Comparison of ENCODE assay signal across 20 cellular contexts in the genomic region with DNA sequence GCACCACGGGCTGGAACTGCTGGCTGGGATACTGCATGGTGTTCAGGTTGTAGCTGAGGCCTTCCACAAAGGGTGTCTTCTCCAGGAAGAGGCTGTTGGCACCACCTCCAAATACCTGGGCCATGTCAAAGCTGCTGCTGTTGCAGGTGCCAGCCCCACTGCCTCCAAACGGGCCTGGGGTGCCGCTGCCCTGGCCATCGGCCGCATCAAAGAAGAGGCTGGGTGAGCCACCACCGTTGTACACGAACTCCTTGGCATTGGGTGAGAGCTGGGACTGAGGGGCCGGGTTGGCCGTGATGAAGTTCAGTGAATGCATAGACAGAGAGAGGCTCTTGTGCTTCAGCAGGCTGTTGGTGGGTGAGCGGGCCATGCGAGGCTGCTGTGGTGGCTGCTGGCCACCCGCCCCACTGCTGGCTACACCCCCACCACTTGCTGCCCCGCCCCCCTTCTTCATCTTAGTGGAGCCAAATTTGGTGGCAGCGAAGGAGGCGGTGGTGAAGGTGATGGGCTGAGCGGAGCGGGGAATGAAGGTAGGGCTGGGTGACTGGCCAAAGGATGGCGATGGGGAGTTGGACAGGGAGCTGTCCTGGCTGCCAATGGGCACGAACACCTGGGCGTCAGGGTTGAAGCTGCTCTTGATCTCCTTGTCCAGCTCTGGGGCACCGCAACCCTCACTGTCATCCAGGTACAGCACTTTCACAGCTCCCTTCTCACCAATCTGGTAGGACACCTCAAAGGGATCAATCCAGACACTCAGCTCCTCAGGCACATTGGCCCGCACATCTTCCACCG. TPM values are rescaled to one million over a fixed set of nuclear protein-coding genes. Genes with fewer than 3 reads are reported as not detected.
DNase-seq lines count a peak whose midpoint lies in the region; ATAC-seq, FAIRE-seq and TF ChIP-seq lines count a peak whose summit lies in the region.
"Had no signal": no experiment of that assay in that cellular context is flagged by ENCODE, and none has a peak within 500 bp of the region (broad histone marks: within the 10 kb centered on the region; RNA-seq: fewer than 3 reads in every experiment).

No MANE protein-coding gene starts in this region.

- H3K4me3 ChIP-seq in CD4-positive, alpha-beta memory T cell (ENCODE audit: low read length in 2 of 2) = no peak overlapping the region
- no peak overlapping the region for H3K4me3 ChIP-seq in HCT116 (replicated peaks in 1 of 2; ENCODE audit: low read depth in 1 of 2, low read length in 2 of 2)
- H3K4me3 ChIP-seq: right lobe of liver, upper lobe of left lung had no signal

- no peaks in the 10 kb centered on the region for H3K27me3 Mint-ChIP-seq in CD4-positive, alpha-beta memory T cell
- no peaks in the 10 kb centered on the region for H3K27me3 Mint-ChIP-seq in neural crest cell (ENCODE audit: low read depth)
- H3K27me3 Mint-ChIP-seq: activated naive CD8-positive, alpha-beta T cell treated with anti-CD3 and anti-CD28 coated beads, Interleukin-2, amount 10 ng/mL, durations not matched to agents 7 days and 5 days had no signal

- no peak for FAIRE-seq in H54 (lab: Jason Lieb, UNC)
- FAIRE-seq: GM18507 had no signal

- peaks cover 31% of the 10 kb centered on the region for H3K36me3 ChIP-seq in CD4-positive, alpha-beta memory T cell (ENCODE audit: insufficient read depth, low read length)
- H3K36me3 ChIP-seq in HCT116 (ENCODE audit: control insufficient read depth in 1 of 2, insufficient read depth in 2 of 2, low read length in 2 of 2) = peaks cover 26 to 27% of the 10 kb centered on the region in 2 experiments; a peak in 3 of 4 replicates

- H3K36me3 Mint-ChIP-seq in CD4-positive, alpha-beta memory T cell = peaks cover 12 to 47% of the 10 kb centered on the region in 2 donors
- H3K36me3 Mint-ChIP-seq in neural crest cell (ENCODE audit: low read depth) = peaks cover 17% of the 10 kb centered on the region

- TF ChIP-seq POLR2A in HCT116 (IDR thresholded peaks at IDR 0.05; ENCODE audit: borderline replicate concordance, extremely low read depth, insufficient read depth, insufficient read length) = no peak
- no peak for TF ChIP-seq POLR2A in H54 (IDR thresholded peaks at IDR 0.05; ENCODE audit: low read depth, low read length)

- H3K4me1 ChIP-seq in CD4-positive, alpha-beta memory T cell (ENCODE audit: insufficient read depth, low read length) = peaks cover 7% of the 10 kb centered on the region
- no peaks in the 10 kb centered on the region for H3K4me1 ChIP-seq in HCT116 (ENCODE audit: control insufficient read depth in 1 of 2, insufficient read depth in 2 of 2, low read length in 2 of 2)

- H3K27me3 ChIP-seq in CD4-positive, alpha-beta memory T cell (ENCODE audit: insufficient read depth, low read length) = no peaks in the 10 kb centered on the region
- no peaks in the 10 kb centered on the region for H3K27me3 ChIP-seq in HCT116 (ENCODE audit: insufficient read depth, low read length)
- H3K27me3 ChIP-seq: right lobe of liver, upper lobe of left lung had no signal

- H3K4me3 Mint-ChIP-seq in CD4-positive, alpha-beta memory T cell = no peak overlapping the region
- no peak overlapping the region for H3K4me3 Mint-ChIP-seq in neural crest cell
- H3K4me3 Mint-ChIP-seq: activated naive CD8-positive, alpha-beta T cell treated with anti-CD3 and anti-CD28 coated beads, Interleukin-2, amount 10 ng/mL, durations not matched to agents 7 days and 5 days; activated T-cell treated with anti-CD3 and anti-CD28 coated beads, Interleukin-2, amount 50 U/mL, for 72 hours had no signal

- intact Hi-C loops in CD4-positive, alpha-beta memory T cell (cut with micrococcal nuclease) = no loop called here
- intact Hi-C loops in HCT116 (cut with micrococcal nuclease) = no loop called here

- TF ChIP-seq CTCF in HCT116 (IDR thresholded peaks at IDR 0.05 in 2 of 3, conservative IDR thresholded peaks at IDR 0.05 in 1 of 3; ENCODE audit: borderline replicate concordance in 1 of 3, insufficient read depth in 1 of 3, low read depth in 2 of 3, low read length in 2 of 3) (no peak), neural crest cell (conservative IDR thresholded peaks at IDR 0.05) (no peak)

- no peak overlapping the region for H3K27ac ChIP-seq in CD4-positive, alpha-beta memory T cell (ENCODE audit: low read depth, low read length)
- H3K27ac ChIP-seq in HCT116 (ENCODE audit: low read depth, low read length) (0 out of 2 replicates have a peak overlapping the region, but pooled peaks have one; percentile 7), cingulate gyrus (ENCODE audit: low read depth, low read length) (peak overlapping the region; percentile 47)
- H3K27ac ChIP-seq: right lobe of liver had no signal

- peaks cover 4% of the 10 kb centered on the region; the same call in 1 of the 2 replicates for H4K20me1 ChIP-seq in HCT116 (ENCODE audit: insufficient read depth)

- H3K9me2 ChIP-seq in HCT116 (ENCODE audit: insufficient read depth) = no peaks in the 10 kb centered on the region

- peak overlapping the region in 5 of 7 donors; percentile 11 to 82 (median 46) for H3K27ac Mint-ChIP-seq in CD4-positive, alpha-beta memory T cell
- peak overlapping the region; percentile 67 for H3K27ac Mint-ChIP-seq in neural crest cell (ENCODE audit: unreplicated experiment)
- H3K27ac Mint-ChIP-seq: activated naive CD8-positive, alpha-beta T cell treated with anti-CD3 and anti-CD28 coated beads, Interleukin-2, amount 10 ng/mL, durations not matched to agents 7 days and 5 days; activated T-cell treated with anti-CD3 and anti-CD28 coated beads, Interleukin-2, amount 50 U/mL, for 72 hours had no signal

- no peaks in the 10 kb centered on the region for H3K9me3 ChIP-seq in CD4-positive, alpha-beta memory T cell (ENCODE audit: control insufficient read depth in 1 of 2, low read length in 2 of 2)
- H3K9me3 ChIP-seq in HCT116 (ENCODE audit: control insufficient read depth in 1 of 2, insufficient read depth in 1 of 2, low read depth in 1 of 2, low read length in 2 of 2) = no peaks in the 10 kb centered on the region
- H3K9me3 ChIP-seq: right lobe of liver, upper lobe of left lung had no signal

- POLR2A ChIA-PET in CD4-positive, alpha-beta memory T cell (lab: Charles Lee; ENCODE audit: partially characterized antibody) = interaction anchor here (0.9 to 3.6 kb wide), 4 partner anchors 8 to 32 kb away, joined by 3 to 33 read pairs (median 8); a partner anchor contains a TSS
- POLR2A ChIA-PET in HCT116 (lab: Charles Lee) = interaction anchor here (1.5 kb wide), 1 partner anchor 10 kb away, joined by 8 read pairs; a partner anchor contains a TSS

- H3K9ac ChIP-seq in HCT116 (ENCODE audit: low read length) = no peak overlapping the region

- no peak overlapping the region for H2AFZ ChIP-seq in HCT116 (ENCODE audit: low read depth, low read length, poor library complexity, severe bottlenecking)

- H3K9me3 Mint-ChIP-seq in CD4-positive, alpha-beta memory T cell = peaks cover 0 to 2% (median 0%) of the 10 kb centered on the region in 8 donors
- H3K9me3 Mint-ChIP-seq in neural crest cell = no peaks in the 10 kb centered on the region
- H3K9me3 Mint-ChIP-seq: activated naive CD8-positive, alpha-beta T cell treated with anti-CD3 and anti-CD28 coated beads, Interleukin-2, amount 10 ng/mL, durations not matched to agents 7 days and 5 days; activated T-cell treated with anti-CD3 and anti-CD28 coated beads, Interleukin-2, amount 50 U/mL, for 72 hours had no signal

- RAD21 ChIA-PET in HCT116 (lab: Charles Lee; ENCODE audit: low non-redundant PET in 1 of 2, low total read pairs in 2 of 2, uncharacterized antibody in 2 of 2, unreplicated experiment in 2 of 2) = no interaction called here

- CTCF ChIA-PET in CD4-positive, alpha-beta memory T cell (lab: Charles Lee; ENCODE audit: partially characterized antibody) = no interaction called here
- CTCF ChIA-PET in HCT116 (lab: Charles Lee) = no interaction called here

- no peak for DNase-seq in CD4-positive, alpha-beta memory T cell
- no peak for DNase-seq in HCT116 (ENCODE audit: low read depth, low spot score)
- no peak for DNase-seq in neural crest cell (ENCODE audit: low read depth, low spot score)
- no peak for DNase-seq in KBM-7
- no peak for DNase-seq in Kasumi-1 (lab: John Stamatoyannopoulos, UW)
- DNase-seq in H54 (ENCODE audit: insufficient read length, low spot score) = no peak
- no peak for DNase-seq in 8988T
- DNase-seq: activated CD4-positive, alpha-beta T cell treated with anti-CD3 and anti-CD28 coated beads, Interleukin-2, amount 50 U/mL, for 4 hours; activated naive CD8-positive, alpha-beta T cell treated with anti-CD3 and anti-CD28 coated beads, Interleukin-2, amount 10 ng/mL, durations not matched to agents 7 days and 5 days; activated T-cell treated with anti-CD3 and anti-CD28 coated beads, Interleukin-2, amount 50 U/mL, for 72 hours; COR-L47; erythroblast; NCI-H1105 treated with DMSO at 0.1 percent for 48 hours; NCI-H2081 treated with DMSO at 0.1 percent for 48 hours; NCI-H510A treated with DMSO at 0.1 percent for 48 hours; right lobe of liver; stimulated activated naive CD8-positive, alpha-beta T cell treated with anti-CD3 and anti-CD28 coated beads, Interleukin-15, Interleukin-2, amounts not matched to agents 100 U/mL and 50 U/mL, for 24 hours had no signal

- TF ChIP-seq RAD21 in HCT116 (IDR thresholded peaks at IDR 0.05; ENCODE audit: low read depth) = no peak

- H3K4me2 ChIP-seq in HCT116 (ENCODE audit: low read length) = no peak overlapping the region

- no peak for ATAC-seq in HCT116
- ATAC-seq: activated T-cell treated with anti-CD3 and anti-CD28 coated beads, Interleukin-2, amount 50 U/mL, for 72 hours; stimulated activated naive CD8-positive, alpha-beta T cell treated with anti-CD3 and anti-CD28 coated beads, Interleukin-15, Interleukin-2, amounts not matched to agents 100 U/mL and 50 U/mL, for 24 hours had no signal

- peaks cover 70% of the 10 kb centered on the region for H3K79me2 ChIP-seq in HCT116 (ENCODE audit: insufficient read depth, low read length)

- in situ Hi-C loops in KBM-7 (cut with MboI; ENCODE audit: low pct_unique_long_range_greater_than_20kb, low sequenced_read_pairs) = no loop called here

- H3K4me1 Mint-ChIP-seq in CD4-positive, alpha-beta memory T cell = peaks cover 2 to 27% (median 14%) of the 10 kb centered on the region in 4 donors
- H3K4me1 Mint-ChIP-seq in neural crest cell = peaks cover 5% of the 10 kb centered on the region

- BruUV-seq in HCT116 (replicated peaks; lab: Mats Ljungman, UMichigan) = no TSS peak

RNA-seq across cellular contexts. Expression of a gene that starts 10.1 kb away (rescaled TPM):
- 10 to 100 TPM; 37.5 to 38.7 TPM for total RNA-seq in CD4-positive, alpha-beta memory T cell
- 10 to 100 TPM in 1 of 2 donors, 1 to 10 TPM in 1; 9.6 to 26.5 TPM for polyA plus RNA-seq in CD4-positive, alpha-beta memory T cell
- total RNA-seq in HCT116 (2021; ENCODE audit: unreplicated experiment) = 55.2 TPM
- polyA plus RNA-seq in HCT116 (2012) = 36.9 and 39.8 TPM in 2 replicates
- total RNA-seq in neural crest cell = 47.7 and 50.8 TPM in 2 replicates

RNA-seq across cellular contexts. Expression of a gene that starts 32.0 kb away (rescaled TPM):
- total RNA-seq in CD4-positive, alpha-beta memory T cell = 10 to 100 TPM; 37.7 to 39.2 TPM
- 10 to 100 TPM; 19.7 to 31.6 TPM for polyA plus RNA-seq in CD4-positive, alpha-beta memory T cell
- total RNA-seq in HCT116 (2021; ENCODE audit: unreplicated experiment) = 86.0 TPM
- polyA plus RNA-seq in HCT116 (2012) = 49.2 and 58.8 TPM in 2 replicates
- total RNA-seq in neural crest cell = 81.8 and 88.9 TPM in 2 replicates

RNA-seq across cellular contexts. Expression of a gene that starts 32.4 kb away (rescaled TPM):
- total RNA-seq in CD4-positive, alpha-beta memory T cell = 10 to 100 TPM; 64.8 to 65.0 TPM
- polyA plus RNA-seq in CD4-positive, alpha-beta memory T cell = 10 to 100 TPM; 79.6 to 81.2 TPM
- 108 TPM for total RNA-seq in HCT116 (2021; ENCODE audit: unreplicated experiment)
- polyA plus RNA-seq in HCT116 (2012) = 118 and 123 TPM in 2 replicates
- 71.6 and 80.6 TPM in 2 replicates for total RNA-seq in neural crest cell

RNA-seq across cellular contexts. Expression of a gene that starts 54.8 kb away (rescaled TPM):
- total RNA-seq in CD4-positive, alpha-beta memory T cell = 1 to 10 TPM; 6.5 to 8.8 TPM
- polyA plus RNA-seq in CD4-positive, alpha-beta memory T cell = 1 to 10 TPM; 4.4 to 6.4 TPM
- total RNA-seq in HCT116 (2021; ENCODE audit: unreplicated experiment) (16.5 TPM), neural crest cell (9.3 and 13.6 TPM in 2 replicates)
- polyA plus RNA-seq in HCT116 (2012) = 15.9 and 17.5 TPM in 2 replicates
